In genomic region chr3:10026084-10026890, GRCh38 we compare ENCODE assay signal across 8 cellular contexts. TPM values are rescaled to one million over a fixed set of nuclear protein-coding genes. Genes with fewer than 3 reads are reported as not detected.
DNase-seq lines count a peak whose midpoint lies in the region; ATAC-seq, FAIRE-seq and TF ChIP-seq lines count a peak whose summit lies in the region.

FANCD2 (plus strand) TSS chr3:10026437; CDS start chr3:10028658, 2,221 bp downstream.

- BruUV-seq in OCI-LY7 (replicated peaks; lab: Mats Ljungman, UMichigan) = TSS peak; percentile 90

- POLR2A ChIA-PET in OCI-LY7 (lab: Charles Lee) = interaction anchor here (0.6 to 1.2 kb wide), 4 partner anchors 11 to 192 kb away, joined by 3 to 6 read pairs (median 4); no protein-coding TSS in a partner anchor

- peaks cover 22% of the 10 kb centered on the region for H3K4me1 ChIP-seq in OCI-LY7 (ENCODE audit: insufficient read depth, low read length, poor library complexity, severe bottlenecking)
- H3K4me1 ChIP-seq in mucosa of descending colon (ENCODE audit: low read depth) = peaks cover 21% of the 10 kb centered on the region

- intact Hi-C loops in OCI-LY7 (cut with micrococcal nuclease; ENCODE audit: unreplicated experiment) (loop anchor here (1.0 to 10.0 kb wide), 4 partner anchors 40 to 223 kb away; partner anchors contain the start of genes CRELD1, EMC3 and TATDN2), mucosa of descending colon (cut with DNase I, micrococcal nuclease) (no loop called here)

- peak; percentile 96 for DNase-seq in D341Med (ENCODE audit: low spot score)
- peak; percentile 86 for DNase-seq in HTR-8/SVneo (ENCODE audit: insufficient read length, low spot score)
- DNase-seq in OCI-LY7 (ENCODE audit: low spot score) = peak; percentile 90
- peak; percentile 93 for DNase-seq in activated T-cell treated with anti-CD3 and anti-CD28 coated beads for 24 hours (ENCODE audit: low read depth)
- DNase-seq in epithelial cell of esophagus (ENCODE audit: low read depth) = peak; percentile 90
- peak; percentile 91 to 95 (median 92) for DNase-seq in mucosa of descending colon
- DNase-seq in stimulated activated CD8-positive, alpha-beta memory T cell treated with anti-CD3 and anti-CD28 coated beads, Interleukin-4, amount 100 ng/mL, for 1 hour (ENCODE audit: low read depth in 2 of 2, low spot score in 1 of 2) = peak; percentile 82 to 89

- peak; percentile 96 for ATAC-seq in GM21381 (IDR thresholded peaks at IDR 0.05; ENCODE audit: unreplicated experiment)
- ATAC-seq in mucosa of descending colon = peak; percentile 99

- H3K9me3 ChIP-seq in OCI-LY7 (ENCODE audit: low read length) (no peaks in the 10 kb centered on the region), mucosa of descending colon (no peaks in the 10 kb centered on the region)

- H3K4me3 ChIP-seq in OCI-LY7 (ENCODE audit: low read depth, low read length, poor library complexity, severe bottlenecking) (peak within 1 kb of the TSS; percentile 98), epithelial cell of esophagus (ENCODE audit: low read length) (peak within 1 kb of the TSS; percentile 97), mucosa of descending colon (peak within 1 kb of the TSS; percentile 66)

- FAIRE-seq in HTR-8/SVneo (lab: Jason Lieb, UNC) = peak; percentile 66

- no peaks in the 10 kb centered on the region for H4K20me1 ChIP-seq in OCI-LY7 (ENCODE audit: insufficient read depth, low read length)

- H3K9me2 ChIP-seq in OCI-LY7 (ENCODE audit: insufficient read depth, low read length) = no peaks in the 10 kb centered on the region

- peak within 1 kb of the TSS; percentile 98 for H3K4me2 ChIP-seq in OCI-LY7 (ENCODE audit: low read length)

- peaks cover 58% of the 10 kb centered on the region for H3K79me2 ChIP-seq in OCI-LY7 (ENCODE audit: insufficient read depth, low read depth, low read length)

- H3K36me3 ChIP-seq in OCI-LY7 (ENCODE audit: insufficient read depth, low read length) (peaks cover 56% of the 10 kb centered on the region), mucosa of descending colon (ENCODE audit: low read depth) (no peaks in the 10 kb centered on the region)

- H2AFZ ChIP-seq in OCI-LY7 (ENCODE audit: low read length) = peak within 1 kb of the TSS; percentile 72

- TF ChIP-seq CTCF in OCI-LY7 (conservative IDR thresholded peaks at IDR 0.05; ENCODE audit: low read length) (no peak), epithelial cell of esophagus (IDR thresholded peaks at IDR 0.05; ENCODE audit: insufficient read depth, low read depth, low read length, missing control alignments) (no peak), mucosa of descending colon (IDR thresholded peaks at IDR 0.05) (no peak)

- CTCF ChIA-PET in OCI-LY7 (lab: Charles Lee; ENCODE audit: unreplicated experiment) = no interaction called here

- peak within 1 kb of the TSS; percentile 82 for H3K27ac ChIP-seq in OCI-LY7 (ENCODE audit: low read depth, low read length, poor library complexity, severe bottlenecking)

RNA-seq across cellular contexts. Expression of gene FANCD2, which starts in this region (rescaled TPM):
- 112 and 116 TPM in 2 replicates for total RNA-seq in OCI-LY7 (2014; rRNA removed; shearing (Covaris generic))
- total RNA-seq in OCI-LY7 (2022) = 130 and 134 TPM in 2 replicates
- 10 to 100 TPM in 1 of 3 donors, 1 to 10 TPM in 2; 3.8 to 12.9 (median 5.4) TPM for total RNA-seq in mucosa of descending colon

Comparison
In these comparisons a context has a peak if more than half of its experiments do, and no peak if none do; other contexts are left out.
1. Peak in every context shown above with its lines: DNase-seq, ATAC-seq, H3K4me3 ChIP-seq and H3K27ac ChIP-seq.
2. RNA of gene FANCD2 (total RNA-seq): 112 to 134 TPM in OCI-LY7; 3.8 to 12.9 TPM in mucosa of descending colon; every median in the first group is over 4 times any median in the second.